ENCODE assay signal across 1 cellular context in the genomic region with DNA sequence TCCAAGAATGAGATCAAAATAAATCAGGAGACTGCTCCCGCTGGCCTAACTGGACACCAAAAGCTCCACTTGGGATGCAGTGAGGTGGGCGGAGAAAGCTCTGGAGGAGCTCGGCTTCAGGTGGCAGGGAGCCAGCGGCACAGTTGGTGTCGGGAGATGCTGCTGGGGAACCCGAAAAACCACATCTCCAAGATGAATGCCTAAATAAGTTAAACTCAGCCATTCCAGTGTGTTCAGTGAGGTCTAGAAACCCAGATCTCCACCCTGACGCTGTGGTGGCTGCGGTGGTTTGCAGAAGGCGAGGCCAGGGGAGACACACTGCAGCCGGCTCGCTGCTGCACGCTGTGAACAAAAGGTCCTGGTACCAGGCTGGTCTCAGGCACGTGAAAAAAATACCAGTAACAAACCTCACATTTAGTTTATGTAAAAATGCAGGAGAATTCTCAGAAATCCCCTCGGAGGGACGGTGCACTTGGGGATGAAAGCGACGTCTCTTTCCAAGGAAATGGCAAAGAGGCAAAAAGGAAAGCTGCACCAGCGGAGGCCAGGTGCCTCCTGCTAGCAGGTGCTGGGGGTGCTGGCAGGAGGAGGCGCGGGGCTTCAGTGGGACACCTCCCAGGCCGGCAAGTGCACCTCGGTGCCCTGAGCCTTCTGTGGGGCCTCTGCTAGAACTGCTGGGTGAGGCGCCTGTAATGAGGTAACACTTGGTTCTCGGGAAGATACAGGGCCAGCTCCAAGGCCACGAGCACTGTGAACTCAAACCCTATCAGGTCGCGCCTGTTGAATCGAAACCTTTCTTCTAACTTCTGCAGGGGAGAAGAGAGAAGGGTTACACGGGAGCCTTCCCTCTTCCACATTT.
A peak's percentile ranks its signal among the peaks of the same experiment; 100 is the strongest.
TF ChIP-seq lines count a peak whose summit lies in the region.

No MANE protein-coding gene starts in this region.

TF ChIP-seq in H1, 55 proteins besides CTCF, POLR2A, EP300 and RAD21:
- TF ChIP-seq SP4 (IDR thresholded peaks at IDR 0.05; ENCODE audit: low read length) (no peak), ATF2 (IDR thresholded peaks at IDR 0.05; ENCODE audit: low read length) (0 out of 2 replicates have a peak, but pooled peaks have one; percentile 25), PHF8 (conservative IDR thresholded peaks at IDR 0.05; ENCODE audit: low read depth, low read length) (no peak), GABPA (IDR thresholded peaks at IDR 0.05; ENCODE audit: borderline replicate concordance, insufficient read depth, low read length) (no peak), ZNF274 (IDR thresholded peaks at IDR 0.05; ENCODE audit: borderline replicate concordance, extremely low read depth, low read length) (no peak), MAFK (IDR thresholded peaks at IDR 0.05; ENCODE audit: low read depth, low read length) (no peak), TAF1 (IDR thresholded peaks at IDR 0.05; ENCODE audit: low read depth, low read length) (no peak), SAP30 (IDR thresholded peaks at IDR 0.05; ENCODE audit: insufficient read depth, insufficient replicate concordance, low read length) (no peak)
